In the genomic region with DNA sequence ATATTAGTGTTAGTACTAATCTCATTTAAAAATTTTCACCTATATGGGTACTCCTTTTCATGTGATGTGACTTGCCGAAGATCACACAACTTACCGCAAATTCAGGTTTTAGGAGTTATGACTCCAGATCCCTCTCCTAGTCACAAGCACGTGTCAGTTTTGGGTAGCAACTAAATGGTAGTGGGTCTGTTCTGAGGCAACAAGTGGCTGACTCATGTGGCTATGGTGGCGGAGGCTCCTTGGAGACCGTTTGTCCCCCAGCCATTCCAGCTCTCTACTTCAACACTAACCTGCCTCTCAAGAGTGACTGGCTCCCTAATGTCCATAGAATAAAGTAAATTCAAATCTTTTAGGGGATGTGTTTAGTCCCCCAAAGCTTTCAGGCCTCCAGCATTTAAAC, we compare ENCODE assay signal across 33 cellular contexts. TPM values are rescaled to one million over a fixed set of nuclear protein-coding genes. Genes with fewer than 3 reads are reported as not detected.
"Had no signal": no experiment of that assay in that cellular context is flagged by ENCODE, and none has a peak within 500 bp of the region (broad histone marks: within the 10 kb centered on the region; RNA-seq: fewer than 3 reads in every experiment).

No MANE protein-coding gene starts in this region.

- H3K9me3 Mint-ChIP-seq: activated CD4-positive, alpha-beta T cell treated with anti-CD3 and anti-CD28 coated beads, Interleukin-2, amount 10 ng/mL, durations not matched to agents 24 days and 14 days; activated CD8-positive, alpha-beta T cell treated with anti-CD3 and anti-CD28 coated beads for 36 hours; activated naive CD4-positive, alpha-beta T cell treated with anti-CD3 and anti-CD28 coated beads, Interleukin-2, amount 10 ng/mL, durations not matched to agents 7 days and 5 days; activated naive CD8-positive, alpha-beta T cell treated with anti-CD3 and anti-CD28 coated beads, Interleukin-2, amount 50 U/mL, for 24 hours; activated T-cell treated with anti-CD3 and anti-CD28 coated beads, Interleukin-2, amount 50 U/mL, for 24 hours; T-helper 1 cell treated with Interleukin-12 subunit alpha and Interleukin-12 subunit beta and Interleukin-4 antibody, amounts not matched to agents 30 μg/mL and 1 μg/mL, for 36 hours; T-helper 2 cell treated with Interferon-gamma antibody and Interleukin-4, amounts not matched to agents 5 μg/mL and 100 μg/mL, for 36 hours had no signal

- H3K36me3 ChIP-seq: ascending aorta, breast epithelium, Peyer's patch, SJSA1 had no signal

- H3K4me3 Mint-ChIP-seq: activated CD4-positive, alpha-beta T cell treated with anti-CD3 and anti-CD28 coated beads, Interleukin-2, amount 10 ng/mL, durations not matched to agents 24 days and 14 days; activated CD8-positive, alpha-beta T cell treated with anti-CD3 and anti-CD28 coated beads for 36 hours; activated naive CD4-positive, alpha-beta T cell treated with anti-CD3 and anti-CD28 coated beads, Interleukin-2, amount 10 ng/mL, durations not matched to agents 7 days and 5 days; activated naive CD8-positive, alpha-beta T cell; activated naive CD8-positive, alpha-beta T cell treated with anti-CD3 and anti-CD28 coated beads, Interleukin-2, amount 50 U/mL, for 24 hours; activated T-cell treated with anti-CD3 and anti-CD28 coated beads, Interleukin-2, amount 50 U/mL, for 24 hours; T-helper 1 cell treated with Interleukin-12 subunit alpha and Interleukin-12 subunit beta and Interleukin-4 antibody, amounts not matched to agents 30 μg/mL and 1 μg/mL, for 36 hours; T-helper 2 cell treated with Interferon-gamma antibody and Interleukin-4, amounts not matched to agents 5 μg/mL and 100 μg/mL, for 36 hours had no signal

- H3K4me2 ChIP-seq: KMS-11, SK-N-SH had no signal

- ATAC-seq: activated CD8-positive, alpha-beta T cell treated with anti-CD3 and anti-CD28 coated beads for 36 hours; activated naive CD8-positive, alpha-beta T cell treated with anti-CD3 and anti-CD28 coated beads, Interleukin-2, amount 50 U/mL, for 24 hours; PC-3 had no signal

- H3K4me1 Mint-ChIP-seq: activated CD4-positive, alpha-beta T cell treated with anti-CD3 and anti-CD28 coated beads, Interleukin-2, amount 10 ng/mL, durations not matched to agents 24 days and 14 days; activated naive CD4-positive, alpha-beta T cell treated with anti-CD3 and anti-CD28 coated beads, Interleukin-2, amount 10 ng/mL, durations not matched to agents 7 days and 5 days had no signal

- H3K36me3 Mint-ChIP-seq: activated naive CD4-positive, alpha-beta T cell treated with anti-CD3 and anti-CD28 coated beads, Interleukin-2, amount 10 ng/mL, durations not matched to agents 7 days and 5 days; activated naive CD8-positive, alpha-beta T cell had no signal

- H3K27me3 ChIP-seq: ascending aorta, breast epithelium, Peyer's patch, SJSA1 had no signal

- H3K4me1 ChIP-seq: ascending aorta, breast epithelium, Peyer's patch, SJSA1 had no signal

- H3K9me3 ChIP-seq: ascending aorta, breast epithelium, Peyer's patch, SJSA1, SK-N-SH had no signal

- H3K27ac ChIP-seq: ascending aorta, breast epithelium, KMS-11, Peyer's patch, SJSA1 had no signal

- H3K27me3 Mint-ChIP-seq: activated naive CD4-positive, alpha-beta T cell treated with anti-CD3 and anti-CD28 coated beads, Interleukin-2, amount 10 ng/mL, durations not matched to agents 7 days and 5 days; activated naive CD8-positive, alpha-beta T cell treated with anti-CD3 and anti-CD28 coated beads, Interleukin-2, amount 50 U/mL, for 24 hours had no signal

- H3K27ac Mint-ChIP-seq: activated CD4-positive, alpha-beta T cell treated with anti-CD3 and anti-CD28 coated beads, Interleukin-2, amount 10 ng/mL, durations not matched to agents 24 days and 14 days; activated CD8-positive, alpha-beta T cell treated with anti-CD3 and anti-CD28 coated beads for 36 hours; activated naive CD4-positive, alpha-beta T cell treated with anti-CD3 and anti-CD28 coated beads, Interleukin-2, amount 10 ng/mL, durations not matched to agents 7 days and 5 days; activated naive CD8-positive, alpha-beta T cell; activated naive CD8-positive, alpha-beta T cell treated with anti-CD3 and anti-CD28 coated beads, Interleukin-2, amount 50 U/mL, for 24 hours; activated T-cell treated with anti-CD3 and anti-CD28 coated beads, Interleukin-2, amount 50 U/mL, for 24 hours; T-helper 1 cell treated with Interleukin-12 subunit alpha and Interleukin-12 subunit beta and Interleukin-4 antibody, amounts not matched to agents 30 μg/mL and 1 μg/mL, for 36 hours; T-helper 2 cell treated with Interferon-gamma antibody and Interleukin-4, amounts not matched to agents 5 μg/mL and 100 μg/mL, for 36 hours had no signal

- H3K4me3 ChIP-seq: ascending aorta, breast epithelium, Peyer's patch, SJSA1 had no signal

- H3K9ac ChIP-seq: KMS-11, SK-N-SH had no signal

- DNase-seq: activated CD4-positive, alpha-beta T cell treated with anti-CD3 and anti-CD28 coated beads, Interleukin-2, amount 10 ng/mL, durations not matched to agents 24 days and 14 days; activated CD4-positive, alpha-beta T cell treated with anti-CD3 and anti-CD28 coated beads, Interleukin-2, amount 50 U/mL, for 4 hours; activated CD8-positive, alpha-beta T cell treated with anti-CD3 and anti-CD28 coated beads for 36 hours; activated naive CD4-positive, alpha-beta T cell treated with anti-CD3 and anti-CD28 coated beads, Interleukin-2, amount 10 ng/mL, durations not matched to agents 7 days and 5 days; activated naive CD8-positive, alpha-beta T cell treated with anti-CD3 and anti-CD28 coated beads, Interleukin-2, amount 50 U/mL, for 24 hours; activated T-cell treated with anti-CD3 and anti-CD28 coated beads, Interleukin-2, amount 50 U/mL, for 24 hours; amniotic stem cell; NCI-H1092 treated with DMSO at 0.1 percent for 48 hours; NCI-H1417; NCI-H146; NCI-H187; NCI-H2029 treated with DMSO at 0.1 percent for 48 hours; NCI-H2171 treated with DMSO at 0.1 percent for 48 hours; NCI-H2227 treated with DMSO at 0.1 percent for 48 hours; NCI-H446; NCI-H510A treated with DMSO at 0.1 percent for 48 hours; NCI-H526 treated with DMSO at 0.1 percent for 48 hours; NCI-H774; NK-92 treated with Interleukin-12 subunit alpha and Interleukin-12 subunit beta, amount 100 ng/mL, for 24 hours; PC-3; Peyer's patch; RPMI8226; SHP77 treated with DMSO at 0.1 percent for 48 hours; SK-N-SH had no signal

RNA-seq across cellular contexts. Expression of gene MRC1, which starts 39.5 kb away (rescaled TPM):
- total RNA-seq: activated CD4-positive, alpha-beta T cell treated with anti-CD3 and anti-CD28 coated beads, Interleukin-2, amount 10 ng/mL, durations not matched to agents 24 days and 14 days; activated CD8-positive, alpha-beta T cell treated with anti-CD3 and anti-CD28 coated beads for 36 hours; LHCN-M2; M059J; PC-3; SJSA1 had no signal
- polyA plus RNA-seq: SK-N-SH had no signal
